In genomic region chr1:161311595-161312181, GRCh38 we compare ENCODE assay signal across 1 cellular context.
A peak's percentile ranks its signal among the peaks of the same experiment; 100 is the strongest.
TF ChIP-seq lines count a peak whose summit lies in the region.

No MANE protein-coding gene starts in this region.

TF ChIP-seq in K562, 482 proteins besides CTCF, POLR2A, EP300 and RAD21:
- TF ChIP-seq CTBP1 (IDR thresholded peaks at IDR 0.05; ENCODE audit: borderline replicate concordance), result 0 out of 2 replicates have a peak, but pooled peaks have one; percentile 1
- no peak for TF ChIP-seq BRD4 (IDR thresholded peaks at IDR 0.05)
- TF ChIP-seq ZNF384 (IDR thresholded peaks at IDR 0.05; ENCODE audit: low read depth, low read length), result 0 out of 2 replicates have a peak, but pooled peaks have one; percentile 36
- peak; percentile 0; the same call in 1 of the 2 replicates for TF ChIP-seq TEAD4 (IDR thresholded peaks at IDR 0.05; ENCODE audit: low read length)
- TF ChIP-seq TEAD4 (CRISPR knock-in tag; IDR thresholded peaks at IDR 0.05; ENCODE audit: borderline replicate concordance), result no peak
- TF ChIP-seq ZNF395 (CRISPR knock-in tag; IDR thresholded peaks at IDR 0.05), result no peak
- TF ChIP-seq DIDO1 (tag; IDR thresholded peaks at IDR 0.05; ENCODE audit: low read depth), result 0 out of 2 replicates have a peak, but pooled peaks have one; percentile 6
- TF ChIP-seq IFI16 (CRISPR knock-in tag; IDR thresholded peaks at IDR 0.05), result no peak
- TF ChIP-seq ZNF766 (CRISPR knock-in tag; conservative IDR thresholded peaks at IDR 0.05), result 0 out of 2 replicates have a peak, but pooled peaks have one; percentile 24
- TF ChIP-seq CUX1 (CRISPR knock-in tag; IDR thresholded peaks at IDR 0.05), result no peak
- no peak for TF ChIP-seq VEZF1 (CRISPR knock-in tag; IDR thresholded peaks at IDR 0.05)
- TF ChIP-seq PATZ1 (CRISPR knock-in tag; IDR thresholded peaks at IDR 0.05; ENCODE audit: borderline replicate concordance), result no peak
- no peak for TF ChIP-seq RNF2 (IDR thresholded peaks at IDR 0.05)
- no peak for TF ChIP-seq ZNF184 (CRISPR knock-in tag; IDR thresholded peaks at IDR 0.05)
- no peak for TF ChIP-seq ATF7 (IDR thresholded peaks at IDR 0.05)
- TF ChIP-seq BCOR (IDR thresholded peaks at IDR 0.05), result peak; percentile 39; the same call in 1 of the 2 replicates
- 0 out of 2 replicates have a peak, but pooled peaks have one; percentile 2 for TF ChIP-seq SOX6 (IDR thresholded peaks at IDR 0.05)
- TF ChIP-seq TBP (optimal IDR thresholded peaks at IDR 0.05; ENCODE audit: low read depth, low read length), result no peak
